3 cellular contexts compared by ENCODE assay signal in the genomic region with DNA sequence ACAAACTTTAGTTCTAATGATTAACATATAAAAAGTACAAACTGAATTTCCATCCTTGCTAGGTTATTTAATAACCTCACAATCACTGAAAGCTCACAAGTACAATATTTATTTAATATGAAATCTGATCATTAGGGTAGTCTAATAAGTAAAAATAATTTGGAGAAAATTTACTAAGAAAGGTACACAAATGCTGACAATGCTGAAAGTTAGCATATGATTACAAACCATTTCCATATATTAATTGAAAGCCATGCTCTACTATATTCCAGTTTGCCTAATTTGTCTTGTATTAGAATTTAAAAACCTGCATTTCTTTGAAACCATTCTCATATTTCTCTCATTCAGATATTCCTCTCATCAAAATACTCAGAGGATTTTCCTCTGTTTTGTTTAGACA.
A peak's percentile ranks its signal among the peaks of the same experiment; 100 is the strongest.
TF ChIP-seq lines count a peak whose summit lies in the region.

No MANE protein-coding gene starts in this region.

TF ChIP-seq in HepG2, 621 proteins besides CTCF, POLR2A, EP300 and RAD21 (continues in another document):
- TF ChIP-seq, protein P1, sequence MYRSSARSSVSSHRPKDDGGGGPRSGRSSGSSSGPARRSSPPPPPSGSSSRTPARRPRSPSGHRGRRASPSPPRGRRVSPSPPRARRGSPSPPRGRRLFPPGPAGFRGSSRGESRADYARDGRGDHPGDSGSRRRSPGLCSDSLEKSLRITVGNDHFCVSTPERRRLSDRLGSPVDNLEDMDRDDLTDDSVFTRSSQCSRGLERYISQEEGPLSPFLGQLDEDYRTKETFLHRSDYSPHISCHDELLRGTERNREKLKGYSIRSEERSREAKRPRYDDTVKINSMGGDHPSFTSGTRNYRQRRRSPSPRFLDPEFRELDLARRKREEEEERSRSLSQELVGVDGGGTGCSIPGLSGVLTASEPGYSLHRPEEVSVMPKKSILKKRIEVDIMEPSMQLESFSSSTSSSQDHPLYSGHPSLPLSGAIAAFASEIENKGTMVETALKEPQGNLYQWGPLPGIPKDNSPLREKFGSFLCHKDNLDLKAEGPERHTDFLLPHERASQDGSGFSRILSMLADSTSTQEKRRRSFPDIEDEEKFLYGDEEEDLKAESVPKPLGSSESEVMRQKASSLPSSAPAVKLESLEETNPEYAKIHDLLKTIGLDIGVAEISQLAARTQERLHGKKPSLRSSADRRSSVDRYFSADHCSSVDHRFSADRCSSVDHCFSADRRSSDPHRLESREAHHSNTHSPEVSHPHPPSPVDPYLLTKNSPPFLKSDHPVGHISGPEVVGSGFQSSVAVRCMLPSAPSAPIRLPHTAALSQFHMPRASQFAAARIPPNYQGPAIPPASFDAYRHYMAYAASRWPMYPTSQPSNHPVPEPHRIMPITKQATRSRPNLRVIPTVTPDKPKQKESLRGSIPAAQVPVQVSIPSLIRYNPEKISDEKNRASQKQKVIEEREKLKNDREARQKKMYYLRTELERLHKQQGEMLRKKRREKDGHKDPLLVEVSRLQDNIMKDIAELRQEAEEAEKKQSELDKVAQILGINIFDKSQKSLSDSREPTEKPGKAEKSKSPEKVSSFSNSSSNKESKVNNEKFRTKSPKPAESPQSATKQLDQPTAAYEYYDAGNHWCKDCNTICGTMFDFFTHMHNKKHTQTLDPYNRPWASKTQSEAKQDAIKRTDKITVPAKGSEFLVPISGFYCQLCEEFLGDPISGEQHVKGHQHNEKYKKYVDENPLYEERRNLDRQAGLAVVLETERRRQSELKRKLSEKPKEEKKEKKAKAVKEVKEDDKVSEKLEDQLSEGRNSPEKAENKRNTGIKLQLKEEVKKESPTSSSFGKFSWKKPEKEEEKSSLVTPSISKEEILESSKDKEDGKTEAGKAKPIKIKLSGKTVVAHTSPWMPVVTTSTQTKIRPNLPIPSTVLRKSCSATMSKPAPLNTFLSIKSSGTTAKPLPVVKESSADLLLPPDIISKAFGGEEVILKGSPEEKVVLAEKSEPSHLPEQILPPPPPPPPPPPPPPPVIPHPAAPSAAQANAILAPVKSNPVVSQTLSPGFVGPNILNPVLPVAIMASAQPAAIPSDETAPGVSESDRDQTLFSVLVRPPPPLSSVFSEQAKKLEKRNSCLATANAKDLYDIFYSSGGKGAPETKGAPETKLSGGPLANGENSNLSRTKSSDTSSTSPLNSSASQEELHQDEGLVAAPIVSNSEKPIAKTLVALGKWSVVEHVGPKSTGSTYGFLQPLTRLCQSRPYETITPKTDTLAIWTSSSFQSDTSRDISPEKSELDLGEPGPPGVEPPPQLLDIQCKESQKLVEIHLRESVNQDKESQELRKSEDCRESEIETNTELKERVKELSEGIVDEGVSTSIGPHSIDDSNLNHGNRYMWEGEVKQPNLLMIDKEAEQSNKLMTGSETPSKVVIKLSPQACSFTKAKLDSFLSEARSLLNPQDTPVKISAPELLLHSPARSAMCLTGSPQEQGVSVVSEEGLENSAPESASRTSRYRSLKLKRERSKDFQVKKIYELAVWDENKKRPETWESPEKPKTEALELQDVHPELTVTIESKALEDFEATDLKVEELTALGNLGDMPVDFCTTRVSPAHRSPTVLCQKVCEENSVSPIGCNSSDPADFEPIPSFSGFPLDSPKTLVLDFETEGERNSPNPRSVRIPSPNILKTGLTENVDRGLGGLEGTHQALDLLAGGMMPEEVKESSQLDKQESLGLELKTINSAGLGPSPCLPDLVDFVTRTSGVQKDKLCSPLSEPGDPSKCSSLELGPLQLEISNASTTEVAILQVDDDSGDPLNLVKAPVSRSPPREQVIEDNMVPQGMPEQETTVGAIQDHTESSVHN (CRISPR knock-in tag; IDR thresholded peaks at IDR 0.05) = no peak
- no peak for TF ChIP-seq ZNF224 (CRISPR knock-in tag; IDR thresholded peaks at IDR 0.05)
- TF ChIP-seq, protein P2, sequence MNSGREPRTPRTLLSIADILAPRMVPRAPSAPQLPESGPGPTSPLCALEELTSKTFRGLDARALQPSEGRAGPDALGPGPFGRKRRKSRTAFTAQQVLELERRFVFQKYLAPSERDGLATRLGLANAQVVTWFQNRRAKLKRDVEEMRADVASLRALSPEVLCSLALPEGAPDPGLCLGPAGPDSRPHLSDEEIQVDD (CRISPR knock-in tag; IDR thresholded peaks at IDR 0.05; ENCODE audit: borderline replicate concordance) = no peak
- no peak for TF ChIP-seq TBX2 (CRISPR knock-in tag; IDR thresholded peaks at IDR 0.05; ENCODE audit: borderline replicate concordance)
- TF ChIP-seq ZNF562 (CRISPR knock-in tag; IDR thresholded peaks at IDR 0.05; ENCODE audit: borderline replicate concordance) = no peak
- no peak for TF ChIP-seq TCF12 (IDR thresholded peaks at IDR 0.05)
- no peak for TF ChIP-seq TCF12 (CRISPR knock-in tag; IDR thresholded peaks at IDR 0.05)
- TF ChIP-seq MAFK (conservative IDR thresholded peaks at IDR 0.05 in 1 of 2, IDR thresholded peaks at IDR 0.05 in 1 of 2; ENCODE audit: low read length in 2 of 2) = peak; percentile 81 to 92
- no peak for TF ChIP-seq ARNTL (CRISPR knock-in tag; IDR thresholded peaks at IDR 0.05)

TF ChIP-seq in K562, 482 proteins besides CTCF, POLR2A, EP300 and RAD21:
- TF ChIP-seq TCF3 (CRISPR knock-in tag; IDR thresholded peaks at IDR 0.05) (no peak), ZNF354B (CRISPR knock-in tag; IDR thresholded peaks at IDR 0.05) (no peak), JUND (IDR thresholded peaks at IDR 0.05; ENCODE audit: borderline replicate concordance, low read depth, low read length) (no peak), JUND (tag; IDR thresholded peaks at IDR 0.05; ENCODE audit: borderline replicate concordance, low read depth, low read length) (no peak), C11orf30 (IDR thresholded peaks at IDR 0.05; ENCODE audit: low read depth) (peak; percentile 70), MAFF (IDR thresholded peaks at IDR 0.05; ENCODE audit: low read length) (peak; percentile 21; the same call in 1 of the 2 replicates), ZNF24 (IDR thresholded peaks at IDR 0.05) (no peak), TEAD1 (CRISPR knock-in tag; IDR thresholded peaks at IDR 0.05) (no peak), NR2C2 (CRISPR knock-in tag; IDR thresholded peaks at IDR 0.05) (no peak), NR2C2 (tag; IDR thresholded peaks at IDR 0.05) (no peak), MAFG (tag; conservative IDR thresholded peaks at IDR 0.05) (0 out of 2 replicates have a peak, but pooled peaks have one; percentile 15), ZNF316 (IDR thresholded peaks at IDR 0.05) (peak; percentile 85), PPARD (CRISPR knock-in tag; IDR thresholded peaks at IDR 0.05) (no peak)
- TF ChIP-seq, protein P3, sequence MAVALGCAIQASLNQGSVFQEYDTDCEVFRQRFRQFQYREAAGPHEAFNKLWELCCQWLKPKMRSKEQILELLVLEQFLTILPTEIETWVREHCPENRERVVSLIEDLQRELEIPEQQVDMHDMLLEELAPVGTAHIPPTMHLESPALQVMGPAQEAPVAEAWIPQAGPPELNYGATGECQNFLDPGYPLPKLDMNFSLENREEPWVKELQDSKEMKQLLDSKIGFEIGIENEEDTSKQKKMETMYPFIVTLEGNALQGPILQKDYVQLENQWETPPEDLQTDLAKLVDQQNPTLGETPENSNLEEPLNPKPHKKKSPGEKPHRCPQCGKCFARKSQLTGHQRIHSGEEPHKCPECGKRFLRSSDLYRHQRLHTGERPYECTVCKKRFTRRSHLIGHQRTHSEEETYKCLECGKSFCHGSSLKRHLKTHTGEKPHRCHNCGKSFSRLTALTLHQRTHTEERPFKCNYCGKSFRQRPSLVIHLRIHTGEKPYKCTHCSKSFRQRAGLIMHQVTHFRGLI (CRISPR knock-in tag; IDR thresholded peaks at IDR 0.05) = no peak
- TF ChIP-seq, protein P4, sequence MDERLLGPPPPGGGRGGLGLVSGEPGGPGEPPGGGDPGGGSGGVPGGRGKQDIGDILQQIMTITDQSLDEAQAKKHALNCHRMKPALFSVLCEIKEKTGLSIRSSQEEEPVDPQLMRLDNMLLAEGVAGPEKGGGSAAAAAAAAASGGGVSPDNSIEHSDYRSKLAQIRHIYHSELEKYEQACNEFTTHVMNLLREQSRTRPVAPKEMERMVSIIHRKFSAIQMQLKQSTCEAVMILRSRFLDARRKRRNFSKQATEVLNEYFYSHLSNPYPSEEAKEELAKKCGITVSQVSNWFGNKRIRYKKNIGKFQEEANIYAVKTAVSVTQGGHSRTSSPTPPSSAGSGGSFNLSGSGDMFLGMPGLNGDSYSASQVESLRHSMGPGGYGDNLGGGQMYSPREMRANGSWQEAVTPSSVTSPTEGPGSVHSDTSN (CRISPR knock-in tag; IDR thresholded peaks at IDR 0.05; ENCODE audit: low read depth) = no peak
- TF ChIP-seq, protein P4 (tag; conservative IDR thresholded peaks at IDR 0.05; ENCODE audit: low read depth) = no peak
TF ChIP-seq in K562: peak in this region for 4.

TF ChIP-seq in GM23338, 12 proteins besides CTCF, POLR2A, EP300 and RAD21:
- TF ChIP-seq STAT1 (IDR thresholded peaks at IDR 0.05; ENCODE audit: unreplicated experiment) (no peak), EZH2 (IDR thresholded peaks at IDR 0.05; ENCODE audit: low read depth, unreplicated experiment) (no peak), POLR2AphosphoS5 (IDR thresholded peaks at IDR 0.05; ENCODE audit: low read depth) (no peak), ZNF114 (CRISPR knock-in tag; IDR thresholded peaks at IDR 0.05) (no peak), JUNB (IDR thresholded peaks at IDR 0.05; ENCODE audit: unreplicated experiment) (no peak)
